Comparison of ENCODE assay signal across 18 cellular contexts in genomic region chr1:7432896-7433380, GRCh38.
DNase-seq lines count a peak whose midpoint lies in the region; ATAC-seq and TF ChIP-seq lines count a peak whose summit lies in the region.
"Had no signal": no experiment of that assay in that cellular context is flagged by ENCODE, and none has a peak within 500 bp of the region (broad histone marks: within the 10 kb centered on the region; RNA-seq: fewer than 3 reads in every experiment).

No MANE protein-coding gene starts in this region.

- H4K20me1 ChIP-seq in BLaER1 (no peaks in the 10 kb centered on the region), GM23248 (ENCODE audit: insufficient read depth) (no peaks in the 10 kb centered on the region)

- H3K27ac ChIP-seq in BLaER1 (no peak overlapping the region), lower lobe of right lung (no peak overlapping the region), GM23248 (no peak overlapping the region)
- H3K27ac ChIP-seq: 22Rv1, KMS-11, SJCRH30 had no signal

- no peak overlapping the region for H2AFZ ChIP-seq in GM23248

- H3F3A ChIP-seq in GM23248 (ENCODE audit: insufficient read depth) = no peaks in the 10 kb centered on the region

- H3K4me3 ChIP-seq in BLaER1 = no peak overlapping the region
- no peak overlapping the region for H3K4me3 ChIP-seq in lower lobe of right lung
- H3K4me3 ChIP-seq in GM23248 = no peak overlapping the region
- H3K4me3 ChIP-seq: SJCRH30 had no signal

- H3K9me3 ChIP-seq in BLaER1 = 0 out of 2 replicates have a peak, but pooled peaks cover 2% of the 10 kb centered on the region
- H3K9me3 ChIP-seq in lower lobe of right lung = no peaks in the 10 kb centered on the region
- no peaks in the 10 kb centered on the region for H3K9me3 ChIP-seq in GM23248 (ENCODE audit: low read depth)
- H3K9me3 ChIP-seq: SJCRH30 had no signal

- no peak for TF ChIP-seq CTCF in lower lobe of right lung (IDR thresholded peaks at IDR 0.05)

- H3K36me3 ChIP-seq in BLaER1 (no peaks in the 10 kb centered on the region), lower lobe of right lung (no peaks in the 10 kb centered on the region), GM23248 (ENCODE audit: low read depth) (no peaks in the 10 kb centered on the region)
- H3K36me3 ChIP-seq: SJCRH30 had no signal

- H3K4me2 ChIP-seq in BLaER1 = peak overlapping the region; percentile 34; the same call in 1 of the 2 replicates
- no peak overlapping the region for H3K4me2 ChIP-seq in GM23248 (ENCODE audit: unreplicated experiment)
- H3K4me2 ChIP-seq: KMS-11 had no signal

- in situ Hi-C loops in GM23248 (cut with MboI) = no loop called here

- no peaks in the 10 kb centered on the region for H3K27me3 ChIP-seq in BLaER1
- peaks cover 4% of the 10 kb centered on the region for H3K27me3 ChIP-seq in lower lobe of right lung (ENCODE audit: low read depth)
- H3K27me3 ChIP-seq in GM23248 (replicated peaks; ENCODE audit: insufficient read depth) = no peaks in the 10 kb centered on the region

- WGBS in GM23248 (ENCODE audit: low coverage in 1 of 2, low lambda C conversion rate in 2 of 2, missing lambda C conversion rate in 2 of 2), 2 experiments = 62 to 73% methylated on average over 5 of the region's 5 CpGs

- H3K4me1 ChIP-seq in BLaER1 = peaks cover 50% of the 10 kb centered on the region
- H3K4me1 ChIP-seq in lower lobe of right lung = no peaks in the 10 kb centered on the region
- no peaks in the 10 kb centered on the region for H3K4me1 ChIP-seq in GM23248 (ENCODE audit: insufficient read depth)

- H3K9ac ChIP-seq in BLaER1 (no peak overlapping the region), GM23248 (no peak overlapping the region)
- H3K9ac ChIP-seq: KMS-11 had no signal

- no peak for ATAC-seq in lower lobe of right lung
- ATAC-seq: HCT116, SK-N-SH treated with all-trans-retinoic acid at 6 μM for 48 hours had no signal

- no peaks in the 10 kb centered on the region for H3K79me2 ChIP-seq in GM23248 (ENCODE audit: insufficient read depth)

- H3K9me2 ChIP-seq in GM23248 (ENCODE audit: insufficient read depth) = no peaks in the 10 kb centered on the region

- intact Hi-C loops in lower lobe of right lung (cut with DNase I) = no loop called here

- DNase-seq in DMS153 (lab: John Stamatoyannopoulos, UW) = peak; percentile 33
- DNase-seq in DMS153 treated with DMSO at 0.1 percent for 48 hours (lab: John Stamatoyannopoulos, UW; ENCODE audit: unreplicated experiment) = no peak
- peak; percentile 82 for DNase-seq in NCI-H510A treated with DMSO at 0.1 percent for 48 hours (lab: John Stamatoyannopoulos, UW)
- DNase-seq in lower lobe of right lung = peak; percentile 40
- DNase-seq in GM19238 (ENCODE audit: insufficient read length, low spot score) = no peak
- DNase-seq in GM23248 = no peak
- DNase-seq in amniotic stem cell (lab: John Stamatoyannopoulos, UW) = no peak
- DNase-seq: Calu3, MM.1S, NCI-H226, NCI-H524, NCI-H748 treated with DMSO at 0.1 percent for 48 hours had no signal

Comparison
In these comparisons a context has a peak if more than half of its experiments do, and no peak if none do; other contexts are left out.
1. DNase-seq: peak in DMS153 (single experiment), NCI-H510A treated with DMSO at 0.1 percent for 48 hours (single experiment) and lower lobe of right lung (single experiment); none in DMS153 treated with DMSO at 0.1 percent for 48 hours (single experiment), GM19238 (single experiment), GM23248 (single experiment) and amniotic stem cell (single experiment).